ENCODE assay signal across 15 cellular contexts in genomic region chr4:79223993-79224776, GRCh38.
DNase-seq lines count a peak whose midpoint lies in the region; ATAC-seq, FAIRE-seq and TF ChIP-seq lines count a peak whose summit lies in the region.
"Had no signal": no experiment of that assay in that cellular context is flagged by ENCODE, and none has a peak within 500 bp of the region (broad histone marks: within the 10 kb centered on the region; RNA-seq: fewer than 3 reads in every experiment).

No MANE protein-coding gene starts in this region.

- DNase-seq in MM.1S (no peak), H1 (ENCODE audit: low read depth in 1 of 2, low spot score in 2 of 2) (no peak), NCI-H1092 (lab: John Stamatoyannopoulos, UW) (no peak), putamen (ENCODE audit: low spot score) (no peak)
- DNase-seq in activated CD4-positive, alpha-beta T cell treated with anti-CD3 and anti-CD28 coated beads, Interleukin-2, amount 50 U/mL, for 4 hours: no peak
- DNase-seq: BE2C; Caco-2; CD8-positive, alpha-beta T cell; DMS53; GF-D8; GOT3; HCEC 1CT; HFFc6 had no signal

- H4K8ac ChIP-seq in H1 (ENCODE audit: extremely low read depth, insufficient read depth, low read length): no peak overlapping the region

- CTCF ChIA-PET in H1 (lab: Charles Lee; ENCODE audit: partially characterized antibody): no interaction called here

- no peak overlapping the region for H3K4ac ChIP-seq in H1 (replicated peaks; ENCODE audit: insufficient read length, low read depth, low read length)

- no peak overlapping the region for H3K56ac ChIP-seq in H1 (replicated peaks; ENCODE audit: insufficient read length, low read depth, low read length)

- H4K20me1 ChIP-seq in MM.1S (ENCODE audit: insufficient read depth, low read length) (no peaks in the 10 kb centered on the region), H1 (replicated peaks in 1 of 2; ENCODE audit: control insufficient read depth in 1 of 2, insufficient read depth in 2 of 2, low read length in 2 of 2) (no peaks in the 10 kb centered on the region)

- 98% methylated on average over 5 of the region's 5 CpGs; no CpG with 5 or more reads in 1 of the 2 experiments for WGBS in H1 (ENCODE audit: extremely low coverage in 1 of 2, insufficient coverage in 1 of 2, insufficient read length in 1 of 2, insufficient replicate concordance in 2 of 2, low coverage in 1 of 2, low lambda C conversion rate in 2 of 2, missing lambda C conversion rate in 1 of 2), 2 experiments

- no peak overlapping the region for H2BK15ac ChIP-seq in H1 (ENCODE audit: low read length)

- no peak overlapping the region for H3K18ac ChIP-seq in H1 (ENCODE audit: extremely low read depth, low read length)

- no peak overlapping the region for H2AK5ac ChIP-seq in H1 (ENCODE audit: low read depth, low read length)

- peak; percentile 52 for ATAC-seq in GM19351 (IDR thresholded peaks at IDR 0.05; ENCODE audit: unreplicated experiment)
- ATAC-seq: A549; CD8-positive, alpha-beta T cell had no signal

- peak overlapping the region; percentile 63 for H2AFZ ChIP-seq in MM.1S (ENCODE audit: low read length)
- 0 out of 2 replicates have a peak overlapping the region, but pooled peaks have one; percentile 22 for H2AFZ ChIP-seq in H1 (ENCODE audit: low read length)

- no peaks in the 10 kb centered on the region for H3K23me2 ChIP-seq in H1 (ENCODE audit: low read depth, low read length)

- H3K36me3 ChIP-seq in MM.1S (replicated peaks; ENCODE audit: insufficient read depth, low read length): no peaks in the 10 kb centered on the region
- no peaks in the 10 kb centered on the region for H3K36me3 ChIP-seq in H1 (ENCODE audit: control insufficient read depth in 2 of 4, insufficient read depth in 4 of 4, low read length in 3 of 4)
- H3K36me3 ChIP-seq: BE2C had no signal

- H3K9me3 ChIP-seq in MM.1S (replicated peaks; ENCODE audit: insufficient read depth, low read length) (no peaks in the 10 kb centered on the region), H1 (ENCODE audit: insufficient read depth in 2 of 2, low read depth in 1 of 2, low read length in 1 of 2) (no peaks in the 10 kb centered on the region)
- H3K9me3 ChIP-seq: A549, BE2C, Caco-2 had no signal

- H3F3A ChIP-seq in MM.1S (ENCODE audit: insufficient read depth, low read length): no peaks in the 10 kb centered on the region

- TF ChIP-seq RAD21 in H1 (IDR thresholded peaks at IDR 0.05 in 1 of 2, conservative IDR thresholded peaks at IDR 0.05 in 1 of 2; ENCODE audit: low read depth in 2 of 2, low read length in 2 of 2): no peak

- TF ChIP-seq CTCF in MM.1S (IDR thresholded peaks at IDR 0.05; ENCODE audit: low read length) (no peak), H1 (IDR thresholded peaks at IDR 0.05; ENCODE audit: control extremely low read depth in 1 of 3, insufficient read depth in 1 of 3, low read depth in 1 of 3, low read length in 3 of 3) (no peak)

- H3K79me2 ChIP-seq in MM.1S (ENCODE audit: low read length) (no peaks in the 10 kb centered on the region), H1 (ENCODE audit: control insufficient read depth in 1 of 2, insufficient read depth in 2 of 2, low read length in 2 of 2) (no peaks in the 10 kb centered on the region)

- H2BK20ac ChIP-seq in H1 (ENCODE audit: low read length): no peak overlapping the region

- H3K27me3 ChIP-seq in MM.1S (replicated peaks; ENCODE audit: insufficient read depth, low read length) (no peaks in the 10 kb centered on the region), H1 (replicated peaks in 1 of 4; ENCODE audit: control insufficient read depth in 3 of 4, extremely low read depth in 1 of 4, insufficient read depth in 3 of 4, low read length in 3 of 4) (no peaks in the 10 kb centered on the region)
- H3K27me3 ChIP-seq: BE2C had no signal

- no peak overlapping the region for H2BK120ac ChIP-seq in H1 (replicated peaks; ENCODE audit: low read depth, low read length)

- no peak for FAIRE-seq in H1 (lab: Jason Lieb, UNC)
- FAIRE-seq: A549 had no signal

- peak overlapping the region; percentile 54; the same call in 1 of the 2 replicates for H3K27ac ChIP-seq in MM.1S (ENCODE audit: low read length)
- no peak overlapping the region for H3K27ac ChIP-seq in H1 (ENCODE audit: low read depth, low read length)
- H3K27ac ChIP-seq: A549 had no signal

- H3K4me3 ChIP-seq in MM.1S (ENCODE audit: low read length) (no peak overlapping the region; the same call in 1 of the 2 replicates), H1 (ENCODE audit: extremely low read depth in 1 of 4, insufficient read depth in 2 of 4, low read depth in 3 of 4, low read length in 4 of 4) (no peak overlapping the region)
- H3K4me3 ChIP-seq: A549 had no signal

- H3K9me2 ChIP-seq in MM.1S (replicated peaks; ENCODE audit: insufficient read depth, low read length): no peaks in the 10 kb centered on the region

- no peak for TF ChIP-seq EP300 in H1 (IDR thresholded peaks at IDR 0.05; ENCODE audit: borderline replicate concordance in 1 of 2, low read depth in 2 of 2, low read length in 2 of 2)

- no peak overlapping the region for H3K9ac ChIP-seq in MM.1S (ENCODE audit: low read length)
- no peak overlapping the region for H3K9ac ChIP-seq in H1 (replicated peaks in 1 of 4; ENCODE audit: extremely low read depth in 1 of 4, low read depth in 3 of 4, low read length in 3 of 4)

- no peaks in the 10 kb centered on the region for H3K79me1 ChIP-seq in H1 (ENCODE audit: low read depth, low read length)

- peak overlapping the region; percentile 37; the same call in 1 of the 2 replicates for H3K4me2 ChIP-seq in MM.1S (ENCODE audit: low read depth, low read length)
- H3K4me2 ChIP-seq in H1 (ENCODE audit: insufficient read depth in 1 of 2, low read depth in 2 of 2, low read length in 2 of 2): no peak overlapping the region
- H3K4me2 ChIP-seq: A549 had no signal

- H2BK12ac ChIP-seq in H1 (ENCODE audit: low read depth, low read length): no peak overlapping the region

- peaks cover 26% of the 10 kb centered on the region for H3K4me1 ChIP-seq in MM.1S (ENCODE audit: low read length)
- H3K4me1 ChIP-seq in H1 (replicated peaks in 1 of 4; ENCODE audit: control insufficient read depth in 3 of 4, insufficient read depth in 4 of 4, low read length in 3 of 4): no peaks in the 10 kb centered on the region
- H3K4me1 ChIP-seq: A549, BE2C, Caco-2 had no signal

- no peak overlapping the region for H4K91ac ChIP-seq in H1 (replicated peaks; ENCODE audit: insufficient read length, low read length)

- H3K14ac ChIP-seq in H1 (ENCODE audit: insufficient read length): no peak overlapping the region

- POLR2A ChIA-PET in H1 (lab: Charles Lee; ENCODE audit: partially characterized antibody): no interaction called here

- no peak for TF ChIP-seq POLR2A in H1 (IDR thresholded peaks at IDR 0.05; ENCODE audit: control extremely low read depth in 1 of 2, low read depth in 2 of 2, low read length in 2 of 2)

- no peak overlapping the region for H2BK5ac ChIP-seq in H1 (ENCODE audit: low read depth, low read length)

- no peak overlapping the region for H3K23ac ChIP-seq in H1 (ENCODE audit: insufficient read length)

- no peak overlapping the region for H4K5ac ChIP-seq in H1 (ENCODE audit: insufficient read length, low read depth, low read length)

TF ChIP-seq in H1, 55 proteins besides CTCF, POLR2A, EP300 and RAD21:
- no peak for TF ChIP-seq RNF2 (IDR thresholded peaks at IDR 0.05; ENCODE audit: borderline replicate concordance, low read depth, low read length, missing control alignments, poor library complexity, severe bottlenecking)
- no peak for TF ChIP-seq KDM1A (IDR thresholded peaks at IDR 0.05; ENCODE audit: borderline replicate concordance, low read length)
- TF ChIP-seq SP1 (IDR thresholded peaks at IDR 0.05; ENCODE audit: low read depth, low read length): no peak
- no peak for TF ChIP-seq RBBP5 (IDR thresholded peaks at IDR 0.05; ENCODE audit: borderline replicate concordance, low read depth, low read length)
- TF ChIP-seq TAF7 (optimal IDR thresholded peaks at IDR 0.05; ENCODE audit: borderline replicate concordance, low read depth, low read length): no peak
- no peak for TF ChIP-seq HDAC2 (IDR thresholded peaks at IDR 0.05; ENCODE audit: borderline replicate concordance in 1 of 2, low read depth in 2 of 2, low read length in 2 of 2)
